Comparison of ENCODE assay signal across 13 cellular contexts in genomic region chr1:201405484-201405831, GRCh38. TPM values are rescaled to one million over a fixed set of nuclear protein-coding genes. Genes with fewer than 3 reads are reported as not detected.
DNase-seq lines count a peak whose midpoint lies in the region; ATAC-seq, FAIRE-seq and TF ChIP-seq lines count a peak whose summit lies in the region.
"Had no signal": no experiment of that assay in that cellular context is flagged by ENCODE, and none has a peak within 500 bp of the region (broad histone marks: within the 10 kb centered on the region; RNA-seq: fewer than 3 reads in every experiment).

No MANE protein-coding gene starts in this region.

- POLR2A ChIA-PET in GM10248 (lab: Yijun Ruan, JAX) = no interaction called here
- POLR2A ChIA-PET in activated CD4-positive, alpha-beta T cell treated with anti-CD3 and anti-CD28 coated beads, Interleukin-2, amount 10 ng/mL, durations not matched to agents 7 days and 5 days (lab: Charles Lee) = no interaction called here

- no peaks in the 10 kb centered on the region for H3K9me3 Mint-ChIP-seq in activated CD4-positive, alpha-beta T cell treated with anti-CD3 and anti-CD28 coated beads, Interleukin-2, amount 10 ng/mL, durations not matched to agents 7 days and 5 days

- intact Hi-C loops in pancreas (cut with DNase I) = no loop called here

- CTCF ChIA-PET in GM10248 (lab: Yijun Ruan, JAX) = interaction anchor here (0.9 to 8.7 kb wide), 10 partner anchors 11 to 107 kb away, joined by 3 to 95 read pairs (median 4); partner anchors contain the start of gene TNNI1
- CTCF ChIA-PET in activated CD4-positive, alpha-beta T cell treated with anti-CD3 and anti-CD28 coated beads, Interleukin-2, amount 10 ng/mL, durations not matched to agents 7 days and 5 days (lab: Charles Lee) = interaction anchor here (0.9 to 1.8 kb wide), 3 partner anchors 13 to 269 kb away, joined by 3 to 4 read pairs (median 3); no protein-coding TSS in a partner anchor

- H3K36me3 ChIP-seq in pancreas = no peaks in the 10 kb centered on the region

- no peak overlapping the region for H3K4me3 Mint-ChIP-seq in activated CD4-positive, alpha-beta T cell treated with anti-CD3 and anti-CD28 coated beads, Interleukin-2, amount 10 ng/mL, durations not matched to agents 7 days and 5 days

- H3K27ac Mint-ChIP-seq in activated CD4-positive, alpha-beta T cell treated with anti-CD3 and anti-CD28 coated beads, Interleukin-2, amount 10 ng/mL, durations not matched to agents 7 days and 5 days = no peak overlapping the region

- H3K27ac ChIP-seq in pancreas = peak overlapping the region; percentile 50 to 72 (median 64)

- DNase-seq in GM10248 (ENCODE audit: extremely low spot score) (peak; percentile 57), glomerular visceral epithelial cell (ENCODE audit: extremely low spot score) (peak; percentile 98), pancreas (peak in 5 of 6 donors; percentile 52 to 79 (median 74)), AG20443 (ENCODE audit: low spot score) (no peak), NCI-H2081 (lab: John Stamatoyannopoulos, UW) (no peak)
- no peak for DNase-seq in activated CD4-positive, alpha-beta T cell treated with anti-CD3 and anti-CD28 coated beads, Interleukin-2, amount 10 ng/mL, durations not matched to agents 7 days and 5 days
- no peak for DNase-seq in activated CD4-positive, CD25-positive, alpha-beta regulatory T cell (lab: John Stamatoyannopoulos, UW)
- DNase-seq: activated T-cell treated with anti-CD3 and anti-CD28 coated beads for 4 hours, AML-193, NCI-H2227 treated with DMSO at 0.1 percent for 48 hours had no signal

- H3K27me3 ChIP-seq in pancreas = no peaks in the 10 kb centered on the region

- H3K27me3 Mint-ChIP-seq in activated CD4-positive, alpha-beta T cell treated with anti-CD3 and anti-CD28 coated beads, Interleukin-2, amount 10 ng/mL, durations not matched to agents 7 days and 5 days = peaks cover 6% of the 10 kb centered on the region

- no peak for FAIRE-seq in pancreas (lab: Jason Lieb, UNC)

- no peak for TF ChIP-seq CTCF in GM10248 (IDR thresholded peaks at IDR 0.05; ENCODE audit: control extremely low read depth, extremely low read depth, low read depth, missing control alignments)
- TF ChIP-seq CTCF in pancreas (IDR thresholded peaks at IDR 0.05) = no peak

- WGBS in pancreas, 2 donors = 40 to 44% methylated on average over 10 of the region's 10 CpGs

- H3K4me1 ChIP-seq in pancreas = peaks cover 0 to 21% (median under 1%) of the 10 kb centered on the region in 3 donors

- no peaks in the 10 kb centered on the region for H3K36me3 Mint-ChIP-seq in activated CD4-positive, alpha-beta T cell treated with anti-CD3 and anti-CD28 coated beads, Interleukin-2, amount 10 ng/mL, durations not matched to agents 7 days and 5 days (ENCODE audit: low read depth)

- no peaks in the 10 kb centered on the region for H3K9me3 ChIP-seq in pancreas

- no peaks in the 10 kb centered on the region for H3K4me1 Mint-ChIP-seq in activated CD4-positive, alpha-beta T cell treated with anti-CD3 and anti-CD28 coated beads, Interleukin-2, amount 10 ng/mL, durations not matched to agents 7 days and 5 days

- ATAC-seq in HG02798 (IDR thresholded peaks at IDR 0.05; ENCODE audit: poor library complexity, unreplicated experiment) (peak; percentile 57), pancreas (peak; percentile 70 to 82 (median 80))
- ATAC-seq: Right ventricle myocardium inferior had no signal

- H3K4me3 ChIP-seq in pancreas = no peak overlapping the region

RNA-seq across cellular contexts. Expression of gene LAD1, which starts 6.3 kb away (rescaled TPM):
- total RNA-seq in pancreas = 10 to 100 TPM; 28.7 to 62.5 (median 44.3) TPM
- 10 to 100 TPM; 37.3 to 56.3 TPM for polyA plus RNA-seq in pancreas
- not detected for total RNA-seq in activated CD4-positive, alpha-beta T cell treated with anti-CD3 and anti-CD28 coated beads, Interleukin-2, amount 10 ng/mL, durations not matched to agents 7 days and 5 days
- polyA plus RNA-seq: neural cell had no signal

RNA-seq across cellular contexts. Expression of gene TNNI1, which starts 16.1 kb away (rescaled TPM):
- total RNA-seq in pancreas = not detected
- polyA plus RNA-seq in pancreas = under 1 TPM; 0.04 to 0.63 TPM
- total RNA-seq in activated CD4-positive, alpha-beta T cell treated with anti-CD3 and anti-CD28 coated beads, Interleukin-2, amount 10 ng/mL, durations not matched to agents 7 days and 5 days = not detected

RNA-seq across cellular contexts. Expression of gene TNNT2, which starts 28.0 kb away (rescaled TPM):
- total RNA-seq in pancreas = 1 to 10 TPM in 2 of 6 donors, under 1 TPM in 4; 0.06 to 3.0 (median 0.70) TPM
- polyA plus RNA-seq in pancreas = 1 to 10 TPM; 2.4 to 7.0 TPM
- total RNA-seq in activated CD4-positive, alpha-beta T cell treated with anti-CD3 and anti-CD28 coated beads, Interleukin-2, amount 10 ng/mL, durations not matched to agents 7 days and 5 days = not detected
- polyA plus RNA-seq: neural cell had no signal

Comparison
In these comparisons a context has a peak if more than half of its experiments do, and no peak if none do; other contexts are left out.
1. DNase-seq: peak in GM10248 (single experiment), glomerular visceral epithelial cell (single experiment) and pancreas (5 of 6); none in activated CD4-positive, alpha-beta T cell treated with anti-CD3 and anti-CD28 coated beads, Interleukin-2, amount 10 ng/mL, durations not matched to agents 7 days and 5 days (single experiment), AG20443 (single experiment), NCI-H2081 (0 of 2) and activated CD4-positive, CD25-positive, alpha-beta regulatory T cell (0 of 4).
2. RNA of gene LAD1, which starts 6.3 kb away (total RNA-seq): 28.7 to 62.5 TPM in pancreas; not detected in activated CD4-positive, alpha-beta T cell treated with anti-CD3 and anti-CD28 coated beads, Interleukin-2, amount 10 ng/mL, durations not matched to agents 7 days and 5 days; every median in the first group is over 10 times any median in the second.